In genomic region chr4:83536649-83537352, GRCh38 we compare ENCODE assay signal across 8 cellular contexts. TPM values are rescaled to one million over a fixed set of nuclear protein-coding genes. Genes with fewer than 3 reads are reported as not detected.
A peak's percentile ranks its signal among the peaks of the same experiment; 100 is the strongest.
DNase-seq lines count a peak whose midpoint lies in the region; ATAC-seq and TF ChIP-seq lines count a peak whose summit lies in the region.

No MANE protein-coding gene starts in this region.

- ATAC-seq in lower lobe of right lung (no peak), upper lobe of right lung (no peak)

- H3K9me3 ChIP-seq in lower lobe of right lung (no peaks in the 10 kb centered on the region), upper lobe of right lung (no peaks in the 10 kb centered on the region)

- H3K36me3 ChIP-seq in lower lobe of right lung (no peaks in the 10 kb centered on the region), upper lobe of right lung (no peaks in the 10 kb centered on the region)

- intact Hi-C loops in activated naive CD4-positive, alpha-beta T cell treated with anti-CD3 and anti-CD28 coated beads for 36 hours (cut with micrococcal nuclease), result loop anchor here (1.0 to 5.0 kb wide), 7 partner anchors 12 to 634 kb away; partner anchors contain the start of genes ABRAXAS1, COQ2, HELQ and THAP9
- intact Hi-C loops in MCF 10A (cut with micrococcal nuclease) (no loop called here), lower lobe of right lung (cut with DNase I) (no loop called here), upper lobe of right lung (cut with DNase I) (no loop called here)

- POLR2A ChIA-PET in MCF 10A (lab: Yijun Ruan, JAX), result interaction anchor here (0.8 to 1.7 kb wide), 5 partner anchors 11 to 93 kb away, joined by 3 to 7 read pairs (median 5); partner anchors contain the start of gene ABRAXAS1

- CTCF ChIA-PET in activated naive CD4-positive, alpha-beta T cell treated with anti-CD3 and anti-CD28 coated beads for 36 hours (lab: Charles Lee), result interaction anchor here (0.8 to 1.4 kb wide), 2 partner anchors 23 to 28 kb away, joined by 3 read pairs; no protein-coding TSS in a partner anchor
- CTCF ChIA-PET in MCF 10A (lab: Yijun Ruan, JAX), result interaction anchor here (0.6 to 2.0 kb wide), 2 partner anchors 10 to 808 kb away, joined by 3 to 7 read pairs; no protein-coding TSS in a partner anchor

- no peak overlapping the region for H3K27ac Mint-ChIP-seq in activated naive CD4-positive, alpha-beta T cell treated with anti-CD3 and anti-CD28 coated beads for 36 hours
- no peak overlapping the region for H3K27ac Mint-ChIP-seq in MCF 10A (ENCODE audit: low read depth, unreplicated experiment)

- H3K4me1 ChIP-seq in lower lobe of right lung, result peaks cover 9% of the 10 kb centered on the region
- peaks cover 9% of the 10 kb centered on the region for H3K4me1 ChIP-seq in upper lobe of right lung

- H3K27me3 ChIP-seq in lower lobe of right lung (ENCODE audit: low read depth) (no peaks in the 10 kb centered on the region), upper lobe of right lung (peaks cover 7% of the 10 kb centered on the region)

- no peaks in the 10 kb centered on the region for H3K9me3 Mint-ChIP-seq in activated naive CD4-positive, alpha-beta T cell treated with anti-CD3 and anti-CD28 coated beads for 36 hours
- H3K9me3 Mint-ChIP-seq in MCF 10A (ENCODE audit: unreplicated experiment), result no peaks in the 10 kb centered on the region

- no TSS peak for BruUV-seq in MCF 10A (replicated peaks; lab: Mats Ljungman, UMichigan)

- TF ChIP-seq CTCF in MCF 10A (IDR thresholded peaks at IDR 0.05; ENCODE audit: unreplicated experiment), result no peak
- no peak for TF ChIP-seq CTCF in lower lobe of right lung (IDR thresholded peaks at IDR 0.05)
- no peak for TF ChIP-seq CTCF in upper lobe of right lung (IDR thresholded peaks at IDR 0.05)

- H3K27ac ChIP-seq in lower lobe of right lung (peak overlapping the region; percentile 81), upper lobe of right lung (peak overlapping the region; percentile 77)

- peaks cover 14% of the 10 kb centered on the region for H3K4me1 Mint-ChIP-seq in activated naive CD4-positive, alpha-beta T cell treated with anti-CD3 and anti-CD28 coated beads for 36 hours (ENCODE audit: low read depth)
- peaks cover 10% of the 10 kb centered on the region for H3K4me1 Mint-ChIP-seq in MCF 10A (ENCODE audit: insufficient read depth, unreplicated experiment)

- no peaks in the 10 kb centered on the region for H3K36me3 Mint-ChIP-seq in activated naive CD4-positive, alpha-beta T cell treated with anti-CD3 and anti-CD28 coated beads for 36 hours (ENCODE audit: low read depth)
- no peaks in the 10 kb centered on the region for H3K36me3 Mint-ChIP-seq in MCF 10A (ENCODE audit: insufficient read depth, unreplicated experiment)

- peaks cover 2% of the 10 kb centered on the region for H3K27me3 Mint-ChIP-seq in activated naive CD4-positive, alpha-beta T cell treated with anti-CD3 and anti-CD28 coated beads for 36 hours (ENCODE audit: low read depth)
- peaks cover 42% of the 10 kb centered on the region for H3K27me3 Mint-ChIP-seq in MCF 10A (ENCODE audit: insufficient read depth, unreplicated experiment)

- no peak for TF ChIP-seq POLR2A in erythroblast (IDR thresholded peaks at IDR 0.05; ENCODE audit: low read length)

- H3K4me3 Mint-ChIP-seq in activated naive CD4-positive, alpha-beta T cell treated with anti-CD3 and anti-CD28 coated beads for 36 hours, result peak overlapping the region; percentile 73
- H3K4me3 Mint-ChIP-seq in MCF 10A (ENCODE audit: unreplicated experiment), result peak overlapping the region; percentile 80

- H3K4me3 ChIP-seq in lower lobe of right lung (peak overlapping the region; percentile 79), upper lobe of right lung (peak overlapping the region; percentile 60)

- DNase-seq in activated naive CD4-positive, alpha-beta T cell treated with anti-CD3 and anti-CD28 coated beads for 36 hours, result no peak
- DNase-seq in activated naive CD4-positive, alpha-beta T cell treated with Interleukin-2 at 50 U/mL for 16 hours, result no peak
- DNase-seq in MCF 10A (ENCODE audit: unreplicated experiment) (no peak), lower lobe of right lung (peak; percentile 46), upper lobe of right lung (no peak), NCI-H146 treated with DMSO at 0.1 percent for 48 hours (lab: John Stamatoyannopoulos, UW; ENCODE audit: unreplicated experiment) (no peak), erythroblast (lab: John Stamatoyannopoulos, UW) (no peak), inferior parietal cortex (ENCODE audit: extremely low spot score) (no peak)

RNA-seq across cellular contexts. Expression of gene GPAT3, which starts 0.9 kb away (rescaled TPM):
- total RNA-seq in activated naive CD4-positive, alpha-beta T cell treated with anti-CD3 and anti-CD28 coated beads for 36 hours, result 1 to 10 TPM; 2.0 to 3.1 TPM
- 0.30 and 0.56 TPM in 2 replicates for total RNA-seq in MCF 10A (2022)
- total RNA-seq in lower lobe of right lung, result 5.9 TPM
- 8.3 TPM for total RNA-seq in upper lobe of right lung

RNA-seq across cellular contexts. Expression of gene ABRAXAS1, which starts 51.9 kb away (rescaled TPM):
- total RNA-seq in activated naive CD4-positive, alpha-beta T cell treated with anti-CD3 and anti-CD28 coated beads for 36 hours, result 10 to 100 TPM; 19.7 to 20.9 TPM
- total RNA-seq in MCF 10A (2022), result 5.7 and 7.3 TPM in 2 replicates
- 14.7 TPM for total RNA-seq in lower lobe of right lung
- 12.0 TPM for total RNA-seq in upper lobe of right lung
